8 cellular contexts compared by ENCODE assay signal in genomic region chr12:22624908-22625646, GRCh38. TPM values are rescaled to one million over a fixed set of nuclear protein-coding genes. Genes with fewer than 3 reads are reported as not detected.
DNase-seq lines count a peak whose midpoint lies in the region; TF ChIP-seq lines count a peak whose summit lies in the region.

Gene ETNK1 (plus strand): TSS chr12:22625171. CDS start chr12:22625431, 260 bp downstream.

- DNase-seq in GM04504 (ENCODE audit: low read depth) (peak; percentile 79), HFF-Myc (ENCODE audit: extremely low read depth, low read depth) (peak; percentile 47), NAMALWA (ENCODE audit: low spot score) (peak; percentile 89), SKM-1 treated with dmso at 0.1 percent for 144 hours (lab: John Stamatoyannopoulos, UW; ENCODE audit: unreplicated experiment) (peak; percentile 34), head of caudate nucleus (peak; percentile 92 to 99 (median 97)), ovary (peak; percentile 94 to 96 (median 95)), thyroid gland (peak; percentile 95)
- DNase-seq in activated naive CD8-positive, alpha-beta T cell treated with anti-CD3 and anti-CD28 coated beads for 36 hours = peak; percentile 90

- H3K4me1 Mint-ChIP-seq in activated naive CD8-positive, alpha-beta T cell treated with anti-CD3 and anti-CD28 coated beads for 36 hours = peaks cover 36% of the 10 kb centered on the region

- H3K27ac ChIP-seq in ovary (peak within 1 kb of the TSS; percentile 94 to 97), thyroid gland (peak within 1 kb of the TSS; percentile 93 to 99 (median 98))

- peak within 1 kb of the TSS; percentile 89 for H3K4me3 Mint-ChIP-seq in activated naive CD8-positive, alpha-beta T cell treated with anti-CD3 and anti-CD28 coated beads for 36 hours

- H3K4me1 ChIP-seq in ovary (ENCODE audit: insufficient read depth) (no peaks in the 10 kb centered on the region), thyroid gland (peaks cover 16 to 23% of the 10 kb centered on the region in 2 donors)

- H3K27me3 ChIP-seq in ovary = no peaks in the 10 kb centered on the region
- no peaks in the 10 kb centered on the region for H3K27me3 ChIP-seq in thyroid gland

- no peaks in the 10 kb centered on the region for H3K9me3 Mint-ChIP-seq in activated naive CD8-positive, alpha-beta T cell treated with anti-CD3 and anti-CD28 coated beads for 36 hours

- peak; percentile 97 for TF ChIP-seq POLR2A in ovary (IDR thresholded peaks at IDR 0.05)
- TF ChIP-seq POLR2A in thyroid gland (IDR thresholded peaks at IDR 0.05) = peak; percentile 91 to 99

- intact Hi-C loops in head of caudate nucleus (cut with DNase I) (loop anchor here (2.0 kb wide), 1 partner anchor 80 kb away; the partner anchor contains the start of gene C2CD5), ovary (cut with DNase I) (loop anchor here in 2 of 4 donors (5.0 to 10.0 kb wide), 2 partner anchors 80 to 83 kb away; partner anchors contain the start of gene C2CD5 (in 2 of the 2)), thyroid gland (cut with DNase I) (loop anchor here (10.0 kb wide), 1 partner anchor 80 kb away; the partner anchor contains the start of gene C2CD5)

- WGBS in ovary, 3 donors = 0% methylated on average over 62 to 67 of the region's 67 CpGs
- WGBS in thyroid gland, 2 donors = 1 to 2% methylated on average over 10 to 40 of the region's 67 CpGs

- H3K27ac Mint-ChIP-seq in activated naive CD8-positive, alpha-beta T cell treated with anti-CD3 and anti-CD28 coated beads for 36 hours = peak within 1 kb of the TSS; percentile 94

- no peaks in the 10 kb centered on the region for H3K36me3 ChIP-seq in ovary
- no peaks in the 10 kb centered on the region for H3K36me3 ChIP-seq in thyroid gland

- H3K9me3 ChIP-seq in ovary (no peaks in the 10 kb centered on the region), thyroid gland (no peaks in the 10 kb centered on the region)

- H3K36me3 Mint-ChIP-seq in activated naive CD8-positive, alpha-beta T cell treated with anti-CD3 and anti-CD28 coated beads for 36 hours = peaks cover 7% of the 10 kb centered on the region

- no peak for TF ChIP-seq EP300 in ovary (IDR thresholded peaks at IDR 0.05)

- TF ChIP-seq CTCF in HFF-Myc (IDR thresholded peaks at IDR 0.05; ENCODE audit: low read depth, low read length, missing control alignments) (no peak), ovary (IDR thresholded peaks at IDR 0.05) (peak in 1 of 3 donors; percentile 22), thyroid gland (IDR thresholded peaks at IDR 0.05) (no peak)

- H3K4me3 ChIP-seq in HFF-Myc (replicated peaks; ENCODE audit: low read depth, low read length) = peak within 1 kb of the TSS; percentile 97
- peak within 1 kb of the TSS; percentile 95 for H3K4me3 ChIP-seq in ovary
- peak within 1 kb of the TSS; percentile 56 to 98 (median 96) for H3K4me3 ChIP-seq in thyroid gland (replicated peaks in 1 of 3)

- peaks cover 16% of the 10 kb centered on the region for H3K27me3 Mint-ChIP-seq in activated naive CD8-positive, alpha-beta T cell treated with anti-CD3 and anti-CD28 coated beads for 36 hours

RNA-seq across cellular contexts. Expression of gene ETNK1, which starts in this region (rescaled TPM):
- total RNA-seq in activated naive CD8-positive, alpha-beta T cell treated with anti-CD3 and anti-CD28 coated beads for 36 hours = 10 to 100 TPM; 51.7 to 52.7 TPM
- total RNA-seq in ovary (10 to 100 TPM; 27.4 to 50.6 (median 42.0) TPM), thyroid gland (10 to 100 TPM; 50.0 to 78.2 (median 57.4) TPM)
- polyA plus RNA-seq in ovary = 10 to 100 TPM; 11.9 to 19.3 TPM

Comparison
In these comparisons a context has a peak if more than half of its experiments do, and no peak if none do; other contexts are left out.
1. Peak in every context shown above with its lines: DNase-seq, H3K4me3 ChIP-seq and H3K27ac ChIP-seq.
2. DNase-seq: peak in every context shown above with its lines; median percentile 97 in head of caudate nucleus; 95 in ovary; 95 in thyroid gland; 90 in activated naive CD8-positive, alpha-beta T cell treated with anti-CD3 and anti-CD28 coated beads for 36 hours; 89 in NAMALWA; 79 in GM04504; 47 in HFF-Myc; 34 in SKM-1 treated with dmso at 0.1 percent for 144 hours.